In the genomic region with DNA sequence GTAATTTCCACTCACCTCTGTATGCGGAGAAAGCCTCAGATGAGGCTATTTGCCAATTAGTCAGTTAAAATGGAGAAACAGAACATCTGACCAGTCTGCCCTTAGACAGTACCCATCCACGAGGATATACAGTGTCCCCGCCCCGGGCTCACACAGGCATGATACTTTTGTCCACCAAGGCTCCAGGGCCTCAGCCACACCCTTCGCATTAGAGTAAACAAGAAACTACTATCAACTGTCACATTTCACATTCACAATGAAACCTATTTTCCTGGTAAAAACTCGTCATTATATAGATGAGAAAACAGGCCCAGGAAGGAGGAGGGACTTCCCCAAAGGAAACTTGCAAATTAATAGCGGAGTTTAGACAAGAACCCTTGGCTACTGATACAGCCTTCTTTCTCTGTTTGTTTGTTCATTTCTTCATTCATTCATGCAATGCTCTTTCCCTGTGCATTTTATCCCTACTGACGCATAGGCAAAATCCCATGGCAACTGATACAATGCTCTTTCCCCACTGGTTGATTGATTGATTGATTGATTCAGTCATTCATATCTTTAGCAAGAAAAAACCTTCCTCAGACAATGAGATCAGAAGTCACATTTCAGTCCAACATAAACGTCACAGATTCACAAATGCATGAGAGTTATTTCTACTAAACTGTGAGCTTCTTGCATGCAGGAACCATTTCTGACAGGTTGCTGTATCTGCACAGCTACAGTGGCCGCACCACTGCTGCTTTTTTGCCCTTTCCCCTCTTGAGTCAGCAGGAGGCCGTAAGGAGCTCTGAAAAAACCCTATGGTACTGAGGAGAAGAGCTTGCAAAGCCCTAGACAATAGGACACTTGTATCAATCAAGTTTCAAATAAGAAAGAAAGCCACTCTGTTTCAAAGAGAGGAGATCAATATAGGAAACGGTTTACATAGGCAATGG, we compare ENCODE assay signal across 1 cellular context.
TF ChIP-seq lines count a peak whose summit lies in the region.

No MANE protein-coding gene starts in this region.

TF ChIP-seq in K562, 482 proteins besides CTCF, POLR2A, EP300 and RAD21 (continued from another document):
- TF ChIP-seq, protein P1, sequence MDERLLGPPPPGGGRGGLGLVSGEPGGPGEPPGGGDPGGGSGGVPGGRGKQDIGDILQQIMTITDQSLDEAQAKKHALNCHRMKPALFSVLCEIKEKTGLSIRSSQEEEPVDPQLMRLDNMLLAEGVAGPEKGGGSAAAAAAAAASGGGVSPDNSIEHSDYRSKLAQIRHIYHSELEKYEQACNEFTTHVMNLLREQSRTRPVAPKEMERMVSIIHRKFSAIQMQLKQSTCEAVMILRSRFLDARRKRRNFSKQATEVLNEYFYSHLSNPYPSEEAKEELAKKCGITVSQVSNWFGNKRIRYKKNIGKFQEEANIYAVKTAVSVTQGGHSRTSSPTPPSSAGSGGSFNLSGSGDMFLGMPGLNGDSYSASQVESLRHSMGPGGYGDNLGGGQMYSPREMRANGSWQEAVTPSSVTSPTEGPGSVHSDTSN (CRISPR knock-in tag; IDR thresholded peaks at IDR 0.05; ENCODE audit: low read depth) = no peak
- TF ChIP-seq, protein P1 (tag; conservative IDR thresholded peaks at IDR 0.05; ENCODE audit: low read depth) = no peak
- TF ChIP-seq PTTG1 (tag; IDR thresholded peaks at IDR 0.05; ENCODE audit: low read depth) (no peak), ZNF165 (CRISPR knock-in tag; IDR thresholded peaks at IDR 0.05; ENCODE audit: borderline replicate concordance) (no peak), CEBPG (CRISPR knock-in tag; IDR thresholded peaks at IDR 0.05) (no peak), CEBPG (tag; conservative IDR thresholded peaks at IDR 0.05 in 1 of 2, IDR thresholded peaks at IDR 0.05 in 1 of 2) (no peak), BMI1 (IDR thresholded peaks at IDR 0.05; ENCODE audit: low read length) (no peak), SRSF7 (optimal IDR thresholded peaks at IDR 0.05; ENCODE audit: low read depth, low read length) (no peak), ZNF347 (CRISPR knock-in tag; IDR thresholded peaks at IDR 0.05; ENCODE audit: low read depth) (no peak), ZNF445 (CRISPR knock-in tag; IDR thresholded peaks at IDR 0.05; ENCODE audit: low read depth) (no peak), ZNF77 (CRISPR knock-in tag; IDR thresholded peaks at IDR 0.05) (no peak)
- TF ChIP-seq, protein P2, sequence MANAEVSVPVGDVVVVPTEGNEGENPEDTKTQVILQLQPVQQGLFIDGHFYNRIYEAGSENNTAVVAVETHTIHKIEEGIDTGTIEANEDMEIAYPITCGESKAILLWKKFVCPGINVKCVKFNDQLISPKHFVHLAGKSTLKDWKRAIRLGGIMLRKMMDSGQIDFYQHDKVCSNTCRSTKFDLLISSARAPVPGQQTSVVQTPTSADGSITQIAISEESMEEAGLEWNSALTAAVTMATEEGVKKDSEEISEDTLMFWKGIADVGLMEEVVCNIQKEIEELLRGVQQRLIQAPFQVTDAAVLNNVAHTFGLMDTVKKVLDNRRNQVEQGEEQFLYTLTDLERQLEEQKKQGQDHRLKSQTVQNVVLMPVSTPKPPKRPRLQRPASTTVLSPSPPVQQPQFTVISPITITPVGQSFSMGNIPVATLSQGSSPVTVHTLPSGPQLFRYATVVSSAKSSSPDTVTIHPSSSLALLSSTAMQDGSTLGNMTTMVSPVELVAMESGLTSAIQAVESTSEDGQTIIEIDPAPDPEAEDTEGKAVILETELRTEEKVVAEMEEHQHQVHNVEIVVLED (CRISPR knock-in tag; IDR thresholded peaks at IDR 0.05) = no peak
- TF ChIP-seq, protein P3, sequence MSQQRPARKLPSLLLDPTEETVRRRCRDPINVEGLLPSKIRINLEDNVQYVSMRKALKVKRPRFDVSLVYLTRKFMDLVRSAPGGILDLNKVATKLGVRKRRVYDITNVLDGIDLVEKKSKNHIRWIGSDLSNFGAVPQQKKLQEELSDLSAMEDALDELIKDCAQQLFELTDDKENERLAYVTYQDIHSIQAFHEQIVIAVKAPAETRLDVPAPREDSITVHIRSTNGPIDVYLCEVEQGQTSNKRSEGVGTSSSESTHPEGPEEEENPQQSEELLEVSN (IDR thresholded peaks at IDR 0.05; ENCODE audit: borderline replicate concordance in 1 of 2, extremely low read depth in 1 of 2, insufficient read depth in 1 of 2, insufficient read length in 1 of 2, low read depth in 1 of 2, low read length in 1 of 2, poor library complexity in 1 of 2, severe bottlenecking in 1 of 2) = no peak
- TF ChIP-seq, protein P4, sequence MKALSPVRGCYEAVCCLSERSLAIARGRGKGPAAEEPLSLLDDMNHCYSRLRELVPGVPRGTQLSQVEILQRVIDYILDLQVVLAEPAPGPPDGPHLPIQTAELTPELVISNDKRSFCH (CRISPR knock-in tag; IDR thresholded peaks at IDR 0.05) = no peak
- TF ChIP-seq, protein P4 (tag; IDR thresholded peaks at IDR 0.05) = no peak
- TF ChIP-seq, protein P5, sequence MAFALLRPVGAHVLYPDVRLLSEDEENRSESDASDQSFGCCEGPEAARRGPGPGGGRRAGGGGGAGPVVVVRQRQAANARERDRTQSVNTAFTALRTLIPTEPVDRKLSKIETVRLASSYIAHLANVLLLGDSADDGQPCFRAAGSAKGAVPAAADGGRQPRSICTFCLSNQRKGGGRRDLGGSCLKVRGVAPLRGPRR (CRISPR knock-in tag; IDR thresholded peaks at IDR 0.05) = no peak
